18 cellular contexts compared by ENCODE assay signal in genomic region chr10:97017474-97017903, GRCh38.
DNase-seq lines count a peak whose midpoint lies in the region; ATAC-seq and TF ChIP-seq lines count a peak whose summit lies in the region.
"Had no signal": no experiment of that assay in that cellular context is flagged by ENCODE, and none has a peak within 500 bp of the region (broad histone marks: within the 10 kb centered on the region; RNA-seq: fewer than 3 reads in every experiment).

No MANE protein-coding gene starts in this region.

- no peaks in the 10 kb centered on the region for H3K4me1 ChIP-seq in H9 (ENCODE audit: insufficient read depth, low read length)
- H3K4me1 ChIP-seq in neural progenitor cell: peaks cover 38% of the 10 kb centered on the region
- H3K4me1 ChIP-seq: upper lobe of left lung had no signal

- no peaks in the 10 kb centered on the region for H3K36me3 ChIP-seq in neural progenitor cell
- H3K36me3 ChIP-seq: gastrocnemius medialis, upper lobe of left lung had no signal

- no peak overlapping the region for H3K14ac ChIP-seq in H9 (ENCODE audit: insufficient read depth, low read length)

- H3K4me3 ChIP-seq in neural progenitor cell: no peak overlapping the region
- H3K4me3 ChIP-seq: gastrocnemius medialis, upper lobe of left lung had no signal

- H3K79me2 ChIP-seq in H9 (ENCODE audit: insufficient read depth, low read length) (no peaks in the 10 kb centered on the region), neural progenitor cell (ENCODE audit: low read depth) (no peaks in the 10 kb centered on the region)

- H3K27me3 ChIP-seq in H9 (ENCODE audit: insufficient read depth, low read length) (no peaks in the 10 kb centered on the region), neural progenitor cell (no peaks in the 10 kb centered on the region)
- H3K27me3 ChIP-seq: gastrocnemius medialis, upper lobe of left lung had no signal

- H3T11ph ChIP-seq in H9 (ENCODE audit: low read length): no peak overlapping the region

- H3K4me3 Mint-ChIP-seq in H9 (no peak overlapping the region), neural progenitor cell (no peak overlapping the region)
- H3K4me3 Mint-ChIP-seq in activated T-helper 1 cell treated with anti-CD3 and anti-CD28 coated beads, Interleukin-12 subunit alpha, Interleukin-12 subunit beta, Interleukin-2, Interleukin-4 antibody, amounts not matched to agents 30 ng/mL and 10 ng/mL and 1 ng/mL, durations not matched to agents 14 hours and 24 hours and 36 hours: no peak overlapping the region

- WGBS in H9 (ENCODE audit: extremely low coverage, insufficient read length, low lambda C conversion rate): no CpG with 5 or more reads among the region's 5 CpGs

- H3K36me3 Mint-ChIP-seq in H9 (ENCODE audit: insufficient read depth in 1 of 3, low read depth in 3 of 3): no peaks in the 10 kb centered on the region
- H3K36me3 Mint-ChIP-seq in activated T-helper 1 cell treated with anti-CD3 and anti-CD28 coated beads, Interleukin-12 subunit alpha, Interleukin-12 subunit beta, Interleukin-2, Interleukin-4 antibody, amounts not matched to agents 30 ng/mL and 10 ng/mL and 1 ng/mL, durations not matched to agents 14 hours and 24 hours and 36 hours (ENCODE audit: low read depth): no peaks in the 10 kb centered on the region
- H3K36me3 Mint-ChIP-seq in neural progenitor cell: no peaks in the 10 kb centered on the region
- H3K36me3 Mint-ChIP-seq: naive thymus-derived CD8-positive, alpha-beta T cell had no signal

- DNase-seq in NCI-H2227 (lab: John Stamatoyannopoulos, UW; ENCODE audit: unreplicated experiment): peak; percentile 13
- DNase-seq in NCI-H2227 treated with DMSO at 0.1 percent for 48 hours (lab: John Stamatoyannopoulos, UW): no peak
- peak; percentile 30 for DNase-seq in H9
- DNase-seq in activated T-helper 1 cell treated with anti-CD3 and anti-CD28 coated beads, Interleukin-12 subunit alpha, Interleukin-12 subunit beta, Interleukin-2, Interleukin-4 antibody, amounts not matched to agents 30 ng/mL and 10 ng/mL and 1 ng/mL, durations not matched to agents 14 hours and 24 hours and 36 hours (ENCODE audit: low spot score): no peak
- DNase-seq in neural progenitor cell (ENCODE audit: low spot score): peak; percentile 30
- DNase-seq in Ammon's horn (ENCODE audit: low spot score): no peak
- DNase-seq in dedifferentiated amniotic fluid mesenchymal stem cell (ENCODE audit: extremely low spot score): no peak
- DNase-seq: gastrocnemius medialis, kidney glomerular epithelial cell, NCI-H1417, NCI-H510A, RPMI8226, SK-N-SH, upper lobe of left lung had no signal

- H3K56ac ChIP-seq in H9 (ENCODE audit: insufficient read length, low read depth, low read length): no peak overlapping the region

- H4K91ac ChIP-seq in H9 (ENCODE audit: insufficient read length, low read depth, low read length): no peak overlapping the region

- H3K79me1 ChIP-seq in H9 (ENCODE audit: insufficient read depth, low read depth, low read length, poor library complexity, severe bottlenecking): no peaks in the 10 kb centered on the region

- H4K20me1 ChIP-seq in H9 (ENCODE audit: control insufficient read depth, insufficient read depth, insufficient read length): no peaks in the 10 kb centered on the region
- peaks cover 3% of the 10 kb centered on the region for H4K20me1 ChIP-seq in neural progenitor cell (ENCODE audit: low read depth)

- H3K4me1 Mint-ChIP-seq in H9 (peaks cover 10 to 27% of the 10 kb centered on the region in 2 experiments), neural progenitor cell (peaks cover 37% of the 10 kb centered on the region)
- peaks cover 30% of the 10 kb centered on the region for H3K4me1 Mint-ChIP-seq in activated T-helper 1 cell treated with anti-CD3 and anti-CD28 coated beads, Interleukin-12 subunit alpha, Interleukin-12 subunit beta, Interleukin-2, Interleukin-4 antibody, amounts not matched to agents 30 ng/mL and 10 ng/mL and 1 ng/mL, durations not matched to agents 14 hours and 24 hours and 36 hours (ENCODE audit: low read depth)

- H3K9me3 ChIP-seq in H9 (ENCODE audit: control insufficient read depth, low read depth, low read length): no peaks in the 10 kb centered on the region
- H3K9me3 ChIP-seq in neural progenitor cell (ENCODE audit: low read depth): no peaks in the 10 kb centered on the region
- H3K9me3 ChIP-seq: gastrocnemius medialis, SK-N-SH, upper lobe of left lung had no signal

- H3K27me3 Mint-ChIP-seq in H9 (ENCODE audit: low read depth) (no peaks in the 10 kb centered on the region), neural progenitor cell (ENCODE audit: insufficient read depth, low read depth) (peaks cover 29% of the 10 kb centered on the region)
- H3K27me3 Mint-ChIP-seq in activated T-helper 1 cell treated with anti-CD3 and anti-CD28 coated beads, Interleukin-12 subunit alpha, Interleukin-12 subunit beta, Interleukin-2, Interleukin-4 antibody, amounts not matched to agents 30 ng/mL and 10 ng/mL and 1 ng/mL, durations not matched to agents 14 hours and 24 hours and 36 hours (ENCODE audit: insufficient read depth): peaks cover 2% of the 10 kb centered on the region
- H3K27me3 Mint-ChIP-seq: naive thymus-derived CD8-positive, alpha-beta T cell had no signal

- H2AFZ ChIP-seq in H9 (ENCODE audit: low read length) (no peak overlapping the region), neural progenitor cell (replicated peaks) (no peak overlapping the region)

- H3K4me2 ChIP-seq in H9 (ENCODE audit: insufficient read depth, insufficient read length, low read length) (no peak overlapping the region), neural progenitor cell (no peak overlapping the region)
- H3K4me2 ChIP-seq: SK-N-SH had no signal

- no peak overlapping the region for H2BK15ac ChIP-seq in H9 (ENCODE audit: low read depth, low read length)

- H3K9me3 Mint-ChIP-seq in H9 (no peaks in the 10 kb centered on the region), neural progenitor cell (no peaks in the 10 kb centered on the region)
- H3K9me3 Mint-ChIP-seq in activated T-helper 1 cell treated with anti-CD3 and anti-CD28 coated beads, Interleukin-12 subunit alpha, Interleukin-12 subunit beta, Interleukin-2, Interleukin-4 antibody, amounts not matched to agents 30 ng/mL and 10 ng/mL and 1 ng/mL, durations not matched to agents 14 hours and 24 hours and 36 hours: no peaks in the 10 kb centered on the region
- H3K9me3 Mint-ChIP-seq: naive thymus-derived CD8-positive, alpha-beta T cell had no signal

- H3K4ac ChIP-seq in H9 (ENCODE audit: low read depth, low read length): no peak overlapping the region

- H2BK5ac ChIP-seq in H9 (ENCODE audit: insufficient read length, low read length): no peak overlapping the region

- TF ChIP-seq CTCF in H9 (conservative IDR thresholded peaks at IDR 0.05): no peak
- no peak for TF ChIP-seq CTCF in neural progenitor cell (IDR thresholded peaks at IDR 0.05)

- H2BK20ac ChIP-seq in H9 (ENCODE audit: low read depth, low read length, poor library complexity, severe bottlenecking): no peak overlapping the region

- H3K23me2 ChIP-seq in H9 (ENCODE audit: insufficient read length, low read depth, low read length, poor library complexity, severe bottlenecking): no peaks in the 10 kb centered on the region

- H2BK12ac ChIP-seq in H9 (ENCODE audit: insufficient read length, low read depth, low read length): no peak overlapping the region

- H3K27ac Mint-ChIP-seq in H9 (no peak overlapping the region), neural progenitor cell (no peak overlapping the region)
- H3K27ac Mint-ChIP-seq in activated T-helper 1 cell treated with anti-CD3 and anti-CD28 coated beads, Interleukin-12 subunit alpha, Interleukin-12 subunit beta, Interleukin-2, Interleukin-4 antibody, amounts not matched to agents 30 ng/mL and 10 ng/mL and 1 ng/mL, durations not matched to agents 14 hours and 24 hours and 36 hours: peak overlapping the region; percentile 82

- H2AK5ac ChIP-seq in H9 (ENCODE audit: insufficient read length, low read length): no peak overlapping the region

- H3K9ac ChIP-seq in H9 (ENCODE audit: extremely low read depth, insufficient read length, low read length) (no peak overlapping the region), neural progenitor cell (no peak overlapping the region)
- H3K9ac ChIP-seq: SK-N-SH had no signal

- H3K27ac ChIP-seq in H9 (ENCODE audit: insufficient read length, low read depth, low read length): no peak overlapping the region
- H3K27ac ChIP-seq in neural progenitor cell: no peak overlapping the region
- H3K27ac ChIP-seq: 22Rv1, gastrocnemius medialis, HL-60, upper lobe of left lung had no signal

- H2BK120ac ChIP-seq in H9 (ENCODE audit: low read depth, low read length, poor library complexity, severe bottlenecking): no peak overlapping the region

- no peak overlapping the region for H4K8ac ChIP-seq in H9 (replicated peaks; ENCODE audit: insufficient read length, low read depth, low read length)

- H3K18ac ChIP-seq in H9 (ENCODE audit: insufficient read length, low read depth, low read length): no peak overlapping the region

- H3K23ac ChIP-seq in H9 (ENCODE audit: insufficient read length, low read depth, low read length): no peak overlapping the region

- H4K5ac ChIP-seq in H9 (ENCODE audit: insufficient read length, low read depth, low read length): no peak overlapping the region

- peaks cover 28% of the 10 kb centered on the region for H3F3A ChIP-seq in neural progenitor cell (ENCODE audit: low read depth)

- ATAC-seq in HG03097 (IDR thresholded peaks at IDR 0.05; ENCODE audit: low FRiP score, unreplicated experiment): no peak
- ATAC-seq: gastrocnemius medialis had no signal

- intact Hi-C loops in activated T-helper 1 cell treated with anti-CD3 and anti-CD28 coated beads, Interleukin-12 subunit alpha, Interleukin-12 subunit beta, Interleukin-2, Interleukin-4 antibody, amounts not matched to agents 30 ng/mL and 10 ng/mL and 1 ng/mL, durations not matched to agents 14 hours and 24 hours and 36 hours (cut with micrococcal nuclease): loop anchor here (2.0 kb wide), 1 partner anchor 187 kb away; no protein-coding TSS in a partner anchor

Comparison
In these comparisons a context has a peak if more than half of its experiments do, and no peak if none do; other contexts are left out.
1. DNase-seq: peak in NCI-H2227 (single experiment), H9 (single experiment) and neural progenitor cell (single experiment); none in NCI-H2227 treated with DMSO at 0.1 percent for 48 hours (single experiment), activated T-helper 1 cell treated with anti-CD3 and anti-CD28 coated beads, Interleukin-12 subunit alpha, Interleukin-12 subunit beta, Interleukin-2, Interleukin-4 antibody, amounts not matched to agents 30 ng/mL and 10 ng/mL and 1 ng/mL, durations not matched to agents 14 hours and 24 hours and 36 hours (single experiment), Ammon's horn (single experiment) and dedifferentiated amniotic fluid mesenchymal stem cell (single experiment).